Comparison of ENCODE assay signal across 19 cellular contexts in genomic region chr11:82858133-82858532, GRCh38. TPM values are rescaled to one million over a fixed set of nuclear protein-coding genes. Genes with fewer than 3 reads are reported as not detected.
A peak's percentile ranks its signal among the peaks of the same experiment; 100 is the strongest.
DNase-seq lines count a peak whose midpoint lies in the region; ATAC-seq and TF ChIP-seq lines count a peak whose summit lies in the region.
"Had no signal": no experiment of that assay in that cellular context is flagged by ENCODE, and none has a peak within 500 bp of the region (broad histone marks: within the 10 kb centered on the region; RNA-seq: fewer than 3 reads in every experiment).

No MANE protein-coding gene starts in this region.

- TF ChIP-seq CTCF in HCT116 (IDR thresholded peaks at IDR 0.05 in 2 of 3, conservative IDR thresholded peaks at IDR 0.05 in 1 of 3; ENCODE audit: borderline replicate concordance in 1 of 3, insufficient read depth in 1 of 3, low read depth in 2 of 3, low read length in 2 of 3) (no peak), WI38 (IDR thresholded peaks at IDR 0.05; ENCODE audit: low read depth, low read length) (no peak), gastroesophageal sphincter (IDR thresholded peaks at IDR 0.05) (no peak), left lung (IDR thresholded peaks at IDR 0.05) (no peak)

- no peak for DNase-seq in HCT116 (ENCODE audit: low read depth, low spot score)
- no peak for DNase-seq in activated T-cell treated with anti-CD3 and anti-CD28 coated beads, Interleukin-2, amount 50 U/mL, for 24 hours
- no peak for DNase-seq in left lung
- DNase-seq in HPDE6-E6E7 (ENCODE audit: extremely low spot score) = no peak
- no peak for DNase-seq in activated CD4-positive, alpha-beta T cell treated with anti-CD3 and anti-CD28 coated beads for 48 hours
- DNase-seq: activated CD4-positive, alpha-beta T cell treated with anti-CD3 and anti-CD28 coated beads for 1 hour; activated CD8-positive, alpha-beta memory T cell treated with anti-CD3 and anti-CD28 coated beads, Interleukin-2, amount 50 U/mL, for 48 hours; activated naive CD4-positive, alpha-beta T cell treated with anti-CD3 and anti-CD28 coated beads, Interleukin-2, amount 10 ng/mL, durations not matched to agents 7 days and 5 days; AML-193; islet precursor cell; NCI-H187; NCI-H748 treated with DMSO at 0.1 percent for 48 hours; stimulated activated CD4-positive, alpha-beta T cell treated with anti-CD3 and anti-CD28 coated beads, Interleukin-1b, Interleukin-23, amount 100 ng/mL, for 48 hours had no signal

- H4K20me1 ChIP-seq in HCT116 (ENCODE audit: insufficient read depth) = no peaks in the 10 kb centered on the region

- H3K4me1 Mint-ChIP-seq in activated T-cell treated with anti-CD3 and anti-CD28 coated beads, Interleukin-2, amount 50 U/mL, for 24 hours (ENCODE audit: low read depth) = peaks cover 6% of the 10 kb centered on the region

- POLR2A ChIA-PET in HCT116 (lab: Charles Lee) = no interaction called here

- H3K27ac ChIP-seq in HCT116 (ENCODE audit: low read depth, low read length) (peak overlapping the region; percentile 24; the same call in 1 of the 2 replicates), gastroesophageal sphincter (peak overlapping the region in 3 of 4 donors; percentile 3 to 40 (median 17)), left lung (no peak overlapping the region)
- H3K27ac ChIP-seq: cardiac muscle cell had no signal

- no peak overlapping the region for H3K4me3 ChIP-seq in HCT116 (replicated peaks in 1 of 2; ENCODE audit: low read depth in 1 of 2, low read length in 2 of 2)
- H3K4me3 ChIP-seq in WI38 (ENCODE audit: low read depth, low read length) = peak overlapping the region; percentile 33
- no peak overlapping the region for H3K4me3 ChIP-seq in gastroesophageal sphincter
- peak overlapping the region; percentile 34 for H3K4me3 ChIP-seq in skeletal muscle satellite cell (ENCODE audit: low read length)
- H3K4me3 ChIP-seq in left lung = no peak overlapping the region
- H3K4me3 ChIP-seq: cardiac muscle cell, suprapubic skin had no signal

- H3K36me3 ChIP-seq in HCT116 (ENCODE audit: control insufficient read depth in 1 of 2, insufficient read depth in 2 of 2, low read length in 2 of 2) (no peaks in the 10 kb centered on the region), gastroesophageal sphincter (no peaks in the 10 kb centered on the region), skeletal muscle satellite cell (ENCODE audit: insufficient read depth, low read length) (no peaks in the 10 kb centered on the region), left lung (no peaks in the 10 kb centered on the region)
- H3K36me3 ChIP-seq: cardiac muscle cell, suprapubic skin had no signal

- no peaks in the 10 kb centered on the region for H3K79me2 ChIP-seq in HCT116 (ENCODE audit: insufficient read depth, low read length)

- CTCF ChIA-PET in HCT116 (lab: Charles Lee) = no interaction called here

- RAD21 ChIA-PET in HCT116 (lab: Charles Lee; ENCODE audit: low non-redundant PET in 1 of 2, low total read pairs in 2 of 2, uncharacterized antibody in 2 of 2, unreplicated experiment in 2 of 2) = no interaction called here

- H3K4me3 Mint-ChIP-seq in activated T-cell treated with anti-CD3 and anti-CD28 coated beads, Interleukin-2, amount 50 U/mL, for 24 hours = no peak overlapping the region
- H3K4me3 Mint-ChIP-seq: activated naive CD4-positive, alpha-beta T cell treated with anti-CD3 and anti-CD28 coated beads, Interleukin-2, amount 10 ng/mL, durations not matched to agents 7 days and 5 days; T-helper 1 cell treated with Interleukin-12 subunit alpha and Interleukin-12 subunit beta and Interleukin-4 antibody, amounts not matched to agents 30 μg/mL and 1 μg/mL, for 36 hours had no signal

- no TSS peak for BruUV-seq in HCT116 (replicated peaks; lab: Mats Ljungman, UMichigan)

- H3K9ac ChIP-seq in HCT116 (ENCODE audit: low read length) (no peak overlapping the region), skeletal muscle satellite cell (ENCODE audit: low read depth, low read length) (peak overlapping the region; percentile 75)

- H3K36me3 Mint-ChIP-seq in activated T-cell treated with anti-CD3 and anti-CD28 coated beads, Interleukin-2, amount 50 U/mL, for 24 hours (ENCODE audit: low read depth) = peaks cover 8% of the 10 kb centered on the region

- H3K9me3 Mint-ChIP-seq in activated T-cell treated with anti-CD3 and anti-CD28 coated beads, Interleukin-2, amount 50 U/mL, for 24 hours = no peaks in the 10 kb centered on the region
- H3K9me3 Mint-ChIP-seq: activated naive CD4-positive, alpha-beta T cell treated with anti-CD3 and anti-CD28 coated beads, Interleukin-2, amount 10 ng/mL, durations not matched to agents 7 days and 5 days; T-helper 1 cell treated with Interleukin-12 subunit alpha and Interleukin-12 subunit beta and Interleukin-4 antibody, amounts not matched to agents 30 μg/mL and 1 μg/mL, for 36 hours had no signal

- peak; percentile 52; the same call in 1 of the 2 replicates for ATAC-seq in HCT116
- no peak for ATAC-seq in gastroesophageal sphincter
- ATAC-seq in left lung = no peak

- TF ChIP-seq EP300 in gastroesophageal sphincter (IDR thresholded peaks at IDR 0.05) = no peak

- 75 to 80% methylated on average over 2 of the region's 2 CpGs for WGBS in gastroesophageal sphincter (ENCODE audit: low coverage in 1 of 2), 2 donors

- H3K4me1 ChIP-seq in HCT116 (ENCODE audit: control insufficient read depth in 1 of 2, insufficient read depth in 2 of 2, low read length in 2 of 2) (peaks cover 11 to 17% of the 10 kb centered on the region in 2 experiments), gastroesophageal sphincter (peaks cover 0 to 11% (median 8%) of the 10 kb centered on the region in 3 donors), skeletal muscle satellite cell (ENCODE audit: control insufficient read depth, insufficient read depth, low read length) (peaks cover 41% of the 10 kb centered on the region), left lung (peaks cover 0 to 4% of the 10 kb centered on the region in 2 donors)

- TF ChIP-seq POLR2A in HCT116 (IDR thresholded peaks at IDR 0.05; ENCODE audit: borderline replicate concordance, extremely low read depth, insufficient read depth, insufficient read length) (no peak), gastroesophageal sphincter (IDR thresholded peaks at IDR 0.05) (no peak)

- H3K9me3 ChIP-seq in HCT116 (ENCODE audit: control insufficient read depth in 1 of 2, insufficient read depth in 1 of 2, low read depth in 1 of 2, low read length in 2 of 2) = no peaks in the 10 kb centered on the region
- no peaks in the 10 kb centered on the region for H3K9me3 ChIP-seq in gastroesophageal sphincter
- H3K9me3 ChIP-seq in skeletal muscle satellite cell (replicated peaks; ENCODE audit: low read length) = no peaks in the 10 kb centered on the region
- H3K9me3 ChIP-seq in left lung = no peaks in the 10 kb centered on the region
- H3K9me3 ChIP-seq: suprapubic skin had no signal

- H3K27me3 ChIP-seq in HCT116 (ENCODE audit: insufficient read depth, low read length) = no peaks in the 10 kb centered on the region
- no peaks in the 10 kb centered on the region for H3K27me3 ChIP-seq in gastroesophageal sphincter
- no peaks in the 10 kb centered on the region for H3K27me3 ChIP-seq in skeletal muscle satellite cell (ENCODE audit: control insufficient read depth, insufficient read depth, low read length)
- H3K27me3 ChIP-seq in left lung = no peaks in the 10 kb centered on the region
- H3K27me3 ChIP-seq: cardiac muscle cell, suprapubic skin had no signal

- no peak overlapping the region for H3K27ac Mint-ChIP-seq in activated T-cell treated with anti-CD3 and anti-CD28 coated beads, Interleukin-2, amount 50 U/mL, for 24 hours
- H3K27ac Mint-ChIP-seq: activated naive CD4-positive, alpha-beta T cell treated with anti-CD3 and anti-CD28 coated beads, Interleukin-2, amount 10 ng/mL, durations not matched to agents 7 days and 5 days; T-helper 1 cell treated with Interleukin-12 subunit alpha and Interleukin-12 subunit beta and Interleukin-4 antibody, amounts not matched to agents 30 μg/mL and 1 μg/mL, for 36 hours had no signal

- H3K4me2 ChIP-seq in HCT116 (ENCODE audit: low read length) (peak overlapping the region; percentile 54), skeletal muscle satellite cell (ENCODE audit: low read length) (peak overlapping the region; percentile 71)

- intact Hi-C loops in HCT116 (cut with micrococcal nuclease) (no loop called here), left lung (cut with DNase I) (no loop called here)

- no peak for TF ChIP-seq RAD21 in HCT116 (IDR thresholded peaks at IDR 0.05; ENCODE audit: low read depth)

- no peaks in the 10 kb centered on the region for H3K9me2 ChIP-seq in HCT116 (ENCODE audit: insufficient read depth)

- no peaks in the 10 kb centered on the region for H3K27me3 Mint-ChIP-seq in activated T-cell treated with anti-CD3 and anti-CD28 coated beads, Interleukin-2, amount 50 U/mL, for 24 hours
- H3K27me3 Mint-ChIP-seq: activated naive CD4-positive, alpha-beta T cell treated with anti-CD3 and anti-CD28 coated beads, Interleukin-2, amount 10 ng/mL, durations not matched to agents 7 days and 5 days had no signal

- no peak overlapping the region for H2AFZ ChIP-seq in HCT116 (ENCODE audit: low read depth, low read length, poor library complexity, severe bottlenecking)

TF ChIP-seq in HCT116, 20 proteins besides CTCF, POLR2A, EP300 and RAD21 (continues in another document):
- TF ChIP-seq TCF7L2 (IDR thresholded peaks at IDR 0.05; ENCODE audit: borderline replicate concordance, extremely low read depth, insufficient read depth, insufficient read length) (no peak), ZNF274 (IDR thresholded peaks at IDR 0.05; ENCODE audit: low read depth, low read length) (no peak)

RNA-seq across cellular contexts. Expression of gene PRCP, which starts 42.1 kb away (rescaled TPM):
- total RNA-seq in HCT116 (2021; ENCODE audit: unreplicated experiment) (50.0 TPM), gastroesophageal sphincter (10 to 100 TPM; 22.8 to 62.2 (median 42.4) TPM), left lung (10 to 100 TPM; 82.4 to 88.0 TPM)
- 33.0 and 34.7 TPM in 2 replicates for polyA plus RNA-seq in HCT116 (2012)
- 22.9 and 26.1 TPM in 2 replicates for total RNA-seq in skeletal muscle satellite cell (2012; rRNA removed)

RNA-seq across cellular contexts. Expression of gene DDIAS, which starts 43.4 kb away (rescaled TPM):
- total RNA-seq in HCT116 (2021; ENCODE audit: unreplicated experiment) = 17.1 TPM
- 9.9 TPM in 2 replicates for polyA plus RNA-seq in HCT116 (2012)
- 1 to 10 TPM in 2 of 4 donors, under 1 TPM in 2; 0.31 to 2.3 (median 1.0) TPM for total RNA-seq in gastroesophageal sphincter
- 5.8 and 7.2 TPM in 2 replicates for total RNA-seq in skeletal muscle satellite cell (2012; rRNA removed)
- total RNA-seq in left lung = 1 to 10 TPM; 2.9 to 4.2 TPM

Comparison
In these comparisons a context has a peak if more than half of its experiments do, and no peak if none do; other contexts are left out.
1. H3K27ac ChIP-seq: peak in HCT116 (single experiment) and gastroesophageal sphincter (3 of 4); none in left lung (0 of 2).
2. H3K4me3 ChIP-seq: peak in WI38 (single experiment) and skeletal muscle satellite cell (single experiment); none in HCT116 (0 of 2), gastroesophageal sphincter (0 of 2) and left lung (0 of 2).